In genomic region chr14:99325591-99325990, GRCh38 we compare ENCODE assay signal across 19 cellular contexts. TPM values are rescaled to one million over a fixed set of nuclear protein-coding genes. Genes with fewer than 3 reads are reported as not detected.
DNase-seq lines count a peak whose midpoint lies in the region; ATAC-seq and TF ChIP-seq lines count a peak whose summit lies in the region.
"Had no signal": no experiment of that assay in that cellular context is flagged by ENCODE, and none has a peak within 500 bp of the region (broad histone marks: within the 10 kb centered on the region; RNA-seq: fewer than 3 reads in every experiment).

No MANE protein-coding gene starts in this region.

- WGBS in lung, 2 donors, result 91 to 92% methylated on average over 8 of the region's 8 CpGs

- H3K9me3 ChIP-seq in lung (ENCODE audit: control insufficient read depth in 2 of 2, insufficient read depth in 1 of 2, low read length in 1 of 2), result peaks cover 0 to 4% of the 10 kb centered on the region in 2 donors
- H3K9me3 ChIP-seq: A549 had no signal

- no peaks in the 10 kb centered on the region for H3K27me3 ChIP-seq in H7 (ENCODE audit: control insufficient read depth, insufficient read depth, low read length)
- H3K27me3 ChIP-seq in lung (ENCODE audit: control insufficient read depth, insufficient read depth), result no peaks in the 10 kb centered on the region

- TF ChIP-seq CTCF in lung (IDR thresholded peaks at IDR 0.05; ENCODE audit: control extremely low read depth, extremely low read depth), result no peak

- no peaks in the 10 kb centered on the region for H3K4me1 ChIP-seq in lung (ENCODE audit: control insufficient read depth in 2 of 2, insufficient read depth in 2 of 2, low read length in 2 of 2)

- no peak overlapping the region for H3K4me3 ChIP-seq in H7 (ENCODE audit: insufficient read depth, low read depth, low read length)
- H3K4me3 ChIP-seq in lung, result no peak overlapping the region
- H3K4me3 ChIP-seq: A549 had no signal

- ATAC-seq in lung (ENCODE audit: insufficient read depth, low FRiP score), result no peak
- ATAC-seq: A549, Panc1 had no signal

- DNase-seq in activated effector memory CD4-positive, alpha-beta T cell treated with anti-CD3 and anti-CD28 coated beads, Interleukin-2, amount 50 U/mL, for 16 hours, result peak; percentile 10
- no peak for DNase-seq in activated effector memory CD4-positive, alpha-beta T cell treated with Interleukin-2 at 50 U/mL for 16 hours
- peak; percentile 20 for DNase-seq in H7
- DNase-seq in lung (ENCODE audit: low spot score), result peak; percentile 26
- peak; percentile 31 for DNase-seq in ureter (ENCODE audit: low spot score)
- DNase-seq in effector CD4-positive, alpha-beta T cell, result no peak
- DNase-seq in activated T-cell treated with anti-CD3 and anti-CD28 coated beads, Interleukin-2, amount 50 U/mL, for 48 hours, result no peak
- DNase-seq: DMS53, GDM1, KG1, NCI-H1092 treated with DMSO at 0.1 percent for 48 hours, NCI-H1436 treated with DMSO at 0.1 percent for 48 hours, NCI-H2029 treated with DMSO at 0.1 percent for 48 hours, NCI-H345, NCI-H524, NCI-H774 had no signal

- no peak overlapping the region for H3K27ac ChIP-seq in lung (ENCODE audit: low read depth in 1 of 2, low read length in 1 of 2)
- H3K27ac ChIP-seq: A549 had no signal

- H3K36me3 ChIP-seq in H7 (replicated peaks; ENCODE audit: control insufficient read depth, insufficient read depth, low read length) (no peaks in the 10 kb centered on the region), lung (ENCODE audit: control insufficient read depth in 2 of 2, insufficient read depth in 2 of 2, low read length in 2 of 2) (no peaks in the 10 kb centered on the region)

RNA-seq across cellular contexts. Expression of gene BCL11B, which starts 53.6 kb away (rescaled TPM):
- total RNA-seq in H7 (2014; rRNA removed; shearing (Covaris generic)), result 5.7 and 6.1 TPM in 2 replicates
- total RNA-seq in lung (1 to 10 TPM; 1.0 to 2.3 TPM), ureter (8.4 TPM)
- under 1 TPM; 0.20 to 0.29 TPM for polyA plus RNA-seq in lung
- polyA plus RNA-seq: CD14-positive monocyte had no signal

Comparison
In these comparisons a context has a peak if more than half of its experiments do, and no peak if none do; other contexts are left out.
1. DNase-seq: peak in activated effector memory CD4-positive, alpha-beta T cell treated with anti-CD3 and anti-CD28 coated beads, Interleukin-2, amount 50 U/mL, for 16 hours (single experiment), H7 (single experiment), lung (single experiment) and ureter (single experiment); none in activated effector memory CD4-positive, alpha-beta T cell treated with Interleukin-2 at 50 U/mL for 16 hours (single experiment), effector CD4-positive, alpha-beta T cell (single experiment) and activated T-cell treated with anti-CD3 and anti-CD28 coated beads, Interleukin-2, amount 50 U/mL, for 48 hours (0 of 2).